Comparison of ENCODE assay signal across 11 cellular contexts in genomic region chr5:171405615-171406014, GRCh38. TPM values are rescaled to one million over a fixed set of nuclear protein-coding genes. Genes with fewer than 3 reads are reported as not detected.
A peak's percentile ranks its signal among the peaks of the same experiment; 100 is the strongest.
DNase-seq lines count a peak whose midpoint lies in the region; ATAC-seq, FAIRE-seq and TF ChIP-seq lines count a peak whose summit lies in the region.
"Had no signal": no experiment of that assay in that cellular context is flagged by ENCODE, and none has a peak within 500 bp of the region (broad histone marks: within the 10 kb centered on the region; RNA-seq: fewer than 3 reads in every experiment).

No MANE protein-coding gene starts in this region.

- no peak overlapping the region for H3K27ac ChIP-seq in A549
- H3K27ac ChIP-seq in SK-N-MC, result 0 out of 2 replicates have a peak overlapping the region, but pooled peaks have one; percentile 51
- H3K27ac ChIP-seq: suprapubic skin, WERI-Rb-1 had no signal

- CTCF ChIA-PET in A549 (lab: Yijun Ruan, JAX), result interaction anchor here (0.7 to 1.4 kb wide), 7 partner anchors 8 to 224 kb away, joined by 3 to 10 read pairs (median 4); no protein-coding TSS in a partner anchor

- ATAC-seq in A549, result peak; percentile 60 to 74
- no peak for ATAC-seq in HG02610 (IDR thresholded peaks at IDR 0.05; ENCODE audit: unreplicated experiment)

- POLR2A ChIA-PET in A549 (lab: Yijun Ruan, JAX), result interaction anchor here (1.8 kb wide), 1 partner anchor 17 kb away, joined by 8 read pairs; the partner anchor contains the start of gene NPM1

- 50% methylated on average over 3 of the region's 3 CpGs for whole genome bisulfite sequencing in A549 (ENCODE audit: missing lambda C conversion rate)

- H3K4me3 ChIP-seq in A549 (no peak overlapping the region), SK-N-MC (no peak overlapping the region), fibroblast of the aortic adventitia (ENCODE audit: low read depth, low read length) (no peak overlapping the region)
- H3K4me3 ChIP-seq: suprapubic skin had no signal

- FAIRE-seq in A549 (lab: Jason Lieb, UNC), result no peak
- FAIRE-seq in G401.6 (lab: Jason Lieb, UNC), result peak; percentile 62
- FAIRE-seq: GM12892 had no signal

- peak in 1 of 2 experiments; percentile 47 for DNase-seq in A549 (ENCODE audit: low read depth in 1 of 2, low spot score in 1 of 2)
- no peak for DNase-seq in SK-N-MC (ENCODE audit: low read depth, low spot score)
- DNase-seq in fibroblast of the aortic adventitia (ENCODE audit: low read depth), result peak; percentile 53
- no peak for DNase-seq in activated gamma-delta T cell (lab: John Stamatoyannopoulos, UW)
- no peak for DNase-seq in NCI-H2081 (lab: John Stamatoyannopoulos, UW)
- DNase-seq in UCSD-AML1 (lab: John Stamatoyannopoulos, UW; ENCODE audit: unreplicated experiment), result no peak
- DNase-seq: WERI-Rb-1 had no signal

- H3K4me2 ChIP-seq in A549, result peak overlapping the region; percentile 16; the same call in 2 of the 3 replicates

- TF ChIP-seq POLR2A in A549 (IDR thresholded peaks at IDR 0.05; ENCODE audit: low read length), result no peak

- H3K9ac ChIP-seq in SK-N-MC (ENCODE audit: insufficient read length), result no peak overlapping the region

- TF ChIP-seq EP300 in A549 (IDR thresholded peaks at IDR 0.05), result no peak

- H3K9me3 ChIP-seq in A549, result no peaks in the 10 kb centered on the region
- no peaks in the 10 kb centered on the region for H3K9me3 ChIP-seq in SK-N-MC (ENCODE audit: low read depth, low read length)
- H3K9me3 ChIP-seq: suprapubic skin had no signal

- no peak for TF ChIP-seq RAD21 in A549 (conservative IDR thresholded peaks at IDR 0.05 in 1 of 2, IDR thresholded peaks at IDR 0.05 in 1 of 2)

- peaks cover 68% of the 10 kb centered on the region for H3K4me1 ChIP-seq in A549

- TF ChIP-seq CTCF in A549 (IDR thresholded peaks at IDR 0.05) (peak; percentile 46), fibroblast of the aortic adventitia (IDR thresholded peaks at IDR 0.05; ENCODE audit: insufficient read depth, low read length) (peak; percentile 61)

- H3K36me3 ChIP-seq in SK-N-MC (ENCODE audit: insufficient read depth, low read length), result peaks cover 74% of the 10 kb centered on the region

TF ChIP-seq in A549, 52 proteins besides CTCF, POLR2A, EP300 and RAD21:
- TF ChIP-seq GATA3 (IDR thresholded peaks at IDR 0.05; ENCODE audit: borderline replicate concordance), result no peak
- peak; percentile 70; the same call in 1 of the 2 replicates for TF ChIP-seq RARB (CRISPR knock-in tag; IDR thresholded peaks at IDR 0.05)
- peak; percentile 83; the same call in 1 of the 2 replicates for TF ChIP-seq HOXA7 (CRISPR knock-in tag; IDR thresholded peaks at IDR 0.05)
- TF ChIP-seq TFCP2L1 (CRISPR knock-in tag; IDR thresholded peaks at IDR 0.05), result peak; percentile 73
- peak; percentile 86 for TF ChIP-seq FOSB (CRISPR knock-in tag; IDR thresholded peaks at IDR 0.05)
TF ChIP-seq in A549: peak in this region for 4.

RNA-seq across cellular contexts. Expression of gene FGF18, which starts 13.8 kb away (rescaled TPM):
- polyA plus RNA-seq in A549 (2011; rRNA removed), result 0.11 and 0.16 TPM in 2 replicates
- polyA plus RNA-seq in A549 (2012; cell fraction: cytosol; rRNA removed), result 0.17 and 0.19 TPM in 2 replicates
- 0.41 and 0.86 TPM in 2 replicates for polyA plus RNA-seq in A549 (2012; cell fraction: nucleus; rRNA removed)
- polyA plus RNA-seq in A549 (2017; fragmentation: RNase III; extraction: RNeasy Plus Mini Kit Qiagen cat#74134 plus additional on column Dnase treatment), result 0.09 to 0.34 TPM (median 0.18 TPM) in 3 replicates
- polyA minus RNA-seq in A549 (2011; rRNA and poly(A)+ RNA removed), result not detected in 2 replicates
- 0.54 TPM in 1 of 2 replicates, not detected in the other for total RNA-seq in fibroblast of the aortic adventitia (ENCODE audit: low replicate concordance)

RNA-seq across cellular contexts. Expression of gene NPM1, which starts 18.0 kb away (rescaled TPM):
- polyA plus RNA-seq in A549 (2011; rRNA removed) (2,566 and 3,380 TPM in 2 replicates), A549 (2017; fragmentation: RNase III; extraction: RNeasy Plus Mini Kit Qiagen cat#74134 plus additional on column Dnase treatment) (4,830 to 6,153 TPM (median 5,196 TPM) in 3 replicates)
- 3,631 and 5,963 TPM in 2 replicates for polyA plus RNA-seq in A549 (2012; cell fraction: cytosol; rRNA removed)
- 379 and 644 TPM in 2 replicates for polyA plus RNA-seq in A549 (2012; cell fraction: nucleus; rRNA removed)
- polyA minus RNA-seq in A549 (2011; rRNA and poly(A)+ RNA removed), result 928 and 1,367 TPM in 2 replicates
- 1,373 and 6,496 TPM in 2 replicates for total RNA-seq in fibroblast of the aortic adventitia (ENCODE audit: low replicate concordance)
